ENCODE assay signal across 21 cellular contexts in the genomic region with DNA sequence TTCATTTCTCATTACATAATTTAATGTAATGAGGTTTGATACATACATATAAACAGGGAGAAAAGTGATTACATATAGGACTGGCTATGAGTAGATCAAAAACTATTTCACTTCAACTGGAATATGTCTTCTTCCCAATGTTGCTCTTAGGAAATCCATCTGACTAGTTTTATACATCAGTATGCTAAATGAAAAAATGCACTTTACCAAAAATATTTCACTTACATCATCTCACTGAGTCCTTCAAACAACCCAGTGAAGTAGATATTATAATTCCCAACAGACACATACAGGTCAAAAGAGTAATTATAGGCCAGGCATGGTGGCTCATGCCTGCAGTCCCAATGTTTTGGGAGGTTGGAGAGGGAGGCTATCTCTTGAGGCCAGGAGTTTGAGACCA.
"Had no signal": no experiment of that assay in that cellular context is flagged by ENCODE, and none has a peak within 500 bp of the region (broad histone marks: within the 10 kb centered on the region; RNA-seq: fewer than 3 reads in every experiment).

No MANE protein-coding gene starts in this region.

- H3K4me3 Mint-ChIP-seq: activated CD8-positive, alpha-beta memory T cell treated with anti-CD3 and anti-CD28 coated beads, Interleukin-2, amount 10 ng/mL, durations not matched to agents 7 days and 5 days; activated naive CD8-positive, alpha-beta T cell; natural killer cell treated with Interleukin-12 subunit alpha and Interleukin-12 subunit beta and Interleukin-15 and Interleukin-18, amount 100 ng/mL, for 72 hours; type B pancreatic cell had no signal

- H3K4me1 Mint-ChIP-seq: activated CD8-positive, alpha-beta memory T cell treated with anti-CD3 and anti-CD28 coated beads, Interleukin-2, amount 10 ng/mL, durations not matched to agents 7 days and 5 days had no signal

- DNase-seq: activated CD4-positive, alpha-beta T cell treated with anti-CD3 and anti-CD28 coated beads, Interleukin-2, amount 50 U/mL, for 4 hours; activated CD4-positive, CD25-positive, alpha-beta regulatory T cell treated with anti-CD3 and anti-CD28 coated beads, Interleukin-2, amount 50 U/mL, for 72 hours; activated CD8-positive, alpha-beta memory T cell treated with anti-CD3 and anti-CD28 coated beads, Interleukin-2, amount 10 ng/mL, durations not matched to agents 7 days and 5 days; activated gamma-delta T cell; activated T-cell treated with anti-CD3 and anti-CD28 coated beads, Interleukin-2, amount 50 U/mL, for 48 hours; aorta; cortex of kidney; effector memory CD4-positive, alpha-beta T cell; foreskin melanocyte; head of caudate nucleus; occipital lobe; psoas muscle; stimulated activated CD4-positive, alpha-beta T cell treated with anti-CD3 and anti-CD28 coated beads, Interleukin-2, amount 100 ng/mL, for 24 hours; stimulated activated naive CD4-positive, alpha-beta T cell treated with Interleukin-2 at 50 U/mL for 16 hours; T-helper 9 cell had no signal

- H3K4me1 ChIP-seq: psoas muscle, suprapubic skin had no signal

- H3K9me3 Mint-ChIP-seq: natural killer cell treated with Interleukin-12 subunit alpha and Interleukin-12 subunit beta and Interleukin-15 and Interleukin-18, amount 100 ng/mL, for 72 hours had no signal

- H3K9me3 ChIP-seq: psoas muscle, suprapubic skin had no signal

- H3K27me3 Mint-ChIP-seq: activated CD8-positive, alpha-beta memory T cell treated with anti-CD3 and anti-CD28 coated beads, Interleukin-2, amount 10 ng/mL, durations not matched to agents 7 days and 5 days; activated naive CD8-positive, alpha-beta T cell; type B pancreatic cell had no signal

- H3K4me3 ChIP-seq: cardiac muscle cell, psoas muscle, suprapubic skin had no signal

- H3K36me3 ChIP-seq: cardiac muscle cell, suprapubic skin had no signal

- ATAC-seq: activated CD8-positive, alpha-beta memory T cell treated with anti-CD3 and anti-CD28 coated beads, Interleukin-2, amount 10 ng/mL, durations not matched to agents 7 days and 5 days; natural killer cell treated with Interleukin-12 subunit alpha and Interleukin-12 subunit beta and Interleukin-15 and Interleukin-18, amount 100 ng/mL, for 72 hours; psoas muscle; sciatic nerve had no signal

- H3K27me3 ChIP-seq: cardiac muscle cell, suprapubic skin had no signal

- H3K27ac ChIP-seq: cardiac muscle cell, psoas muscle, suprapubic skin had no signal

- H3K36me3 Mint-ChIP-seq: activated CD8-positive, alpha-beta memory T cell treated with anti-CD3 and anti-CD28 coated beads, Interleukin-2, amount 10 ng/mL, durations not matched to agents 7 days and 5 days; activated naive CD8-positive, alpha-beta T cell; natural killer cell treated with Interleukin-12 subunit alpha and Interleukin-12 subunit beta and Interleukin-15 and Interleukin-18, amount 100 ng/mL, for 72 hours; type B pancreatic cell had no signal

- H3K27ac Mint-ChIP-seq: activated CD8-positive, alpha-beta memory T cell treated with anti-CD3 and anti-CD28 coated beads, Interleukin-2, amount 10 ng/mL, durations not matched to agents 7 days and 5 days; activated naive CD8-positive, alpha-beta T cell; natural killer cell treated with Interleukin-12 subunit alpha and Interleukin-12 subunit beta and Interleukin-15 and Interleukin-18, amount 100 ng/mL, for 72 hours; type B pancreatic cell had no signal
